ENCODE assay signal across 8 cellular contexts in genomic region chr3:32816439-32817194, GRCh38. TPM values are rescaled to one million over a fixed set of nuclear protein-coding genes. Genes with fewer than 3 reads are reported as not detected.
DNase-seq lines count a peak whose midpoint lies in the region; ATAC-seq, FAIRE-seq and TF ChIP-seq lines count a peak whose summit lies in the region.

No MANE protein-coding gene starts in this region.

- H3K4me2 ChIP-seq in astrocyte (ENCODE audit: low read length), result peak overlapping the region; percentile 85

- H3K9me3 Mint-ChIP-seq in astrocyte (ENCODE audit: unreplicated experiment), result no peaks in the 10 kb centered on the region
- no peaks in the 10 kb centered on the region for H3K9me3 Mint-ChIP-seq in stimulated activated effector memory CD8-positive, alpha-beta T cell treated with anti-CD3 and anti-CD28 coated beads, Interleukin-12 subunit alpha, Interleukin-12 subunit beta, amount 100 ng/mL, for 72 hours

- H3K4me3 ChIP-seq in astrocyte (ENCODE audit: insufficient read depth, low read depth, low read length) (peak overlapping the region; percentile 44), SJCRH30 (no peak overlapping the region)

- no peaks in the 10 kb centered on the region for H3K27me3 Mint-ChIP-seq in astrocyte (ENCODE audit: low read depth, unreplicated experiment)

- H3K27me3 ChIP-seq in astrocyte (ENCODE audit: insufficient read depth, low read length) (peaks cover 60% of the 10 kb centered on the region), SJCRH30 (no peaks in the 10 kb centered on the region)

- peak overlapping the region; percentile 89 for H3K4me3 Mint-ChIP-seq in astrocyte (ENCODE audit: unreplicated experiment)
- H3K4me3 Mint-ChIP-seq in stimulated activated effector memory CD8-positive, alpha-beta T cell treated with anti-CD3 and anti-CD28 coated beads, Interleukin-12 subunit alpha, Interleukin-12 subunit beta, amount 100 ng/mL, for 72 hours, result peak overlapping the region; percentile 65

- H3K9me3 ChIP-seq in astrocyte (ENCODE audit: insufficient read depth, low read depth, low read length) (peaks cover 15% of the 10 kb centered on the region), SJCRH30 (replicated peaks) (no peaks in the 10 kb centered on the region)

- no peak overlapping the region for H3K9ac ChIP-seq in astrocyte (ENCODE audit: low read length)

- ATAC-seq in stimulated activated effector memory CD8-positive, alpha-beta T cell treated with anti-CD3 and anti-CD28 coated beads, Interleukin-12 subunit alpha, Interleukin-12 subunit beta, amount 100 ng/mL, for 72 hours, result no peak
- ATAC-seq in GM19397 (IDR thresholded peaks at IDR 0.05; ENCODE audit: unreplicated experiment), result no peak

- peak overlapping the region; percentile 47 for H3K27ac Mint-ChIP-seq in astrocyte (ENCODE audit: unreplicated experiment)
- H3K27ac Mint-ChIP-seq in stimulated activated effector memory CD8-positive, alpha-beta T cell treated with anti-CD3 and anti-CD28 coated beads, Interleukin-12 subunit alpha, Interleukin-12 subunit beta, amount 100 ng/mL, for 72 hours, result no peak overlapping the region

- H3K27ac ChIP-seq in astrocyte (ENCODE audit: low read depth, low read length) (no peak overlapping the region), SJCRH30 (no peak overlapping the region)

- H3K36me3 Mint-ChIP-seq in astrocyte (ENCODE audit: low read depth, unreplicated experiment), result peaks cover 9% of the 10 kb centered on the region
- H3K36me3 Mint-ChIP-seq in stimulated activated effector memory CD8-positive, alpha-beta T cell treated with anti-CD3 and anti-CD28 coated beads, Interleukin-12 subunit alpha, Interleukin-12 subunit beta, amount 100 ng/mL, for 72 hours, result no peaks in the 10 kb centered on the region

- H2AFZ ChIP-seq in astrocyte (ENCODE audit: low read depth, low read length), result peak overlapping the region; percentile 83

- peak; percentile 1 for DNase-seq in DMS53 treated with DMSO at 0.1 percent for 48 hours (lab: John Stamatoyannopoulos, UW; ENCODE audit: unreplicated experiment)
- DNase-seq in HuH-7.5 (ENCODE audit: low spot score), result peak; percentile 98
- DNase-seq in astrocyte (ENCODE audit: low read depth), result no peak
- peak; percentile 95 for DNase-seq in islet precursor cell
- DNase-seq in stimulated activated effector memory CD8-positive, alpha-beta T cell treated with anti-CD3 and anti-CD28 coated beads, Interleukin-12 subunit alpha, Interleukin-12 subunit beta, amount 100 ng/mL, for 72 hours (ENCODE audit: low spot score in 2 of 2), result peak in 1 of 2 donors; percentile 56
- no peak for DNase-seq in epidermal melanocyte (ENCODE audit: insufficient read length, low spot score)
- no peak for DNase-seq in SJCRH30

- FAIRE-seq in astrocyte (lab: Jason Lieb, UNC), result no peak

- H3K36me3 ChIP-seq in astrocyte (ENCODE audit: insufficient read depth, low read length) (no peaks in the 10 kb centered on the region), SJCRH30 (no peaks in the 10 kb centered on the region)

- no peaks in the 10 kb centered on the region for H3K79me2 ChIP-seq in astrocyte (ENCODE audit: insufficient read depth, low read length)

- H4K20me1 ChIP-seq in astrocyte (ENCODE audit: insufficient read depth, low read length), result no peaks in the 10 kb centered on the region

- TF ChIP-seq CTCF in astrocyte (IDR thresholded peaks at IDR 0.05; ENCODE audit: insufficient read depth, low read depth, low read length), result no peak

- H3K4me1 ChIP-seq in astrocyte (ENCODE audit: insufficient read depth, low read length) (peaks cover 4% of the 10 kb centered on the region), SJCRH30 (no peaks in the 10 kb centered on the region)

- H3K4me1 Mint-ChIP-seq in astrocyte (ENCODE audit: low read depth, unreplicated experiment), result peaks cover 26% of the 10 kb centered on the region
- peaks cover 7% of the 10 kb centered on the region for H3K4me1 Mint-ChIP-seq in stimulated activated effector memory CD8-positive, alpha-beta T cell treated with anti-CD3 and anti-CD28 coated beads, Interleukin-12 subunit alpha, Interleukin-12 subunit beta, amount 100 ng/mL, for 72 hours

RNA-seq across cellular contexts. Expression of gene TRIM71, which starts 1.2 kb away (rescaled TPM):
- total RNA-seq in astrocyte, result 10.9 and 17.2 TPM in 2 replicates
- 0.05 TPM in 1 of 2 replicates, not detected in the other for total RNA-seq in SJCRH30 (2014; rRNA removed; shearing (Covaris generic))

Comparison
In these comparisons a context has a peak if more than half of its experiments do, and no peak if none do; other contexts are left out.
1. DNase-seq: peak in DMS53 treated with DMSO at 0.1 percent for 48 hours (single experiment), HuH-7.5 (single experiment) and islet precursor cell (single experiment); none in astrocyte (single experiment), epidermal melanocyte (single experiment) and SJCRH30 (0 of 2).
2. RNA of gene TRIM71, which starts 1.2 kb away (total RNA-seq): 10.9 to 17.2 TPM in astrocyte; 0.05 TPM in SJCRH30; every median in the first group is over 10 times any median in the second.